In genomic region chr5:98556707-98557106, GRCh38 we compare ENCODE assay signal across 23 cellular contexts.
"Had no signal": no experiment of that assay in that cellular context is flagged by ENCODE, and none has a peak within 500 bp of the region (broad histone marks: within the 10 kb centered on the region; RNA-seq: fewer than 3 reads in every experiment).

No MANE protein-coding gene starts in this region.

- H3K36me3 Mint-ChIP-seq: activated naive CD4-positive, alpha-beta T cell treated with anti-CD3 and anti-CD28 coated beads, Interleukin-2, amount 10 ng/mL, durations not matched to agents 7 days and 5 days; activated naive CD8-positive, alpha-beta T cell treated with anti-CD3 and anti-CD28 coated beads for 36 hours had no signal

- H3K9me3 ChIP-seq: colonic mucosa had no signal

- H3K27me3 ChIP-seq: colonic mucosa had no signal

- H3K36me3 ChIP-seq: colonic mucosa had no signal

- H3K4me3 Mint-ChIP-seq: activated CD8-positive, alpha-beta T cell treated with anti-CD3 and anti-CD28 coated beads for 36 hours; activated naive CD4-positive, alpha-beta T cell treated with anti-CD3 and anti-CD28 coated beads, Interleukin-2, amount 10 ng/mL, durations not matched to agents 7 days and 5 days; activated naive CD8-positive, alpha-beta T cell treated with anti-CD3 and anti-CD28 coated beads for 36 hours; activated T-cell treated with anti-CD3 and anti-CD28 coated beads, Interleukin-2, amount 50 U/mL, for 72 hours; T-helper 1 cell treated with Interleukin-12 subunit alpha and Interleukin-12 subunit beta and Interleukin-4 antibody, amounts not matched to agents 30 μg/mL and 1 μg/mL, for 36 hours had no signal

- H3K27ac ChIP-seq: colonic mucosa had no signal

- H3K4me1 ChIP-seq: colonic mucosa had no signal

- DNase-seq: activated CD4-positive, alpha-beta T cell treated with anti-CD3 and anti-CD28 coated beads for 4 hours; activated CD8-positive, alpha-beta memory T cell treated with anti-CD3 and anti-CD28 coated beads, Interleukin-2, amount 50 U/mL, for 4 hours; activated CD8-positive, alpha-beta T cell treated with anti-CD3 and anti-CD28 coated beads for 36 hours; activated gamma-delta T cell treated with Interleukin-2 at 50 U/mL for 16 hours; activated naive CD4-positive, alpha-beta T cell treated with anti-CD3 and anti-CD28 coated beads, Interleukin-2, amount 10 ng/mL, durations not matched to agents 7 days and 5 days; activated naive CD8-positive, alpha-beta T cell treated with anti-CD3 and anti-CD28 coated beads for 36 hours; activated T-cell treated with anti-CD3 and anti-CD28 coated beads, Interleukin-2, amount 50 U/mL, for 72 hours; cerebellar nuclear complex; colonic mucosa; NCI-H1048; NCI-H146; NCI-H187 treated with DMSO at 0.1 percent for 48 hours; NCI-H2107; NCI-H2171 treated with DMSO at 0.1 percent for 48 hours; NCI-H226; NCI-H510A; NCI-H526 treated with DMSO at 0.1 percent for 48 hours; NCI-H82; OCI-M1; SHP77 treated with DMSO at 0.1 percent for 48 hours had no signal

- H3K27me3 Mint-ChIP-seq: activated CD8-positive, alpha-beta T cell treated with anti-CD3 and anti-CD28 coated beads for 36 hours; activated naive CD4-positive, alpha-beta T cell treated with anti-CD3 and anti-CD28 coated beads, Interleukin-2, amount 10 ng/mL, durations not matched to agents 7 days and 5 days; activated naive CD8-positive, alpha-beta T cell treated with anti-CD3 and anti-CD28 coated beads for 36 hours had no signal

- ATAC-seq: activated CD4-positive, CD25-positive, alpha-beta regulatory T cell treated with anti-CD3 and anti-CD28 coated beads, Interleukin-2, amount 50 U/mL, for 24 hours; activated CD8-positive, alpha-beta T cell treated with anti-CD3 and anti-CD28 coated beads for 36 hours; activated T-cell treated with anti-CD3 and anti-CD28 coated beads, Interleukin-2, amount 50 U/mL, for 72 hours had no signal

- H3K4me1 Mint-ChIP-seq: activated naive CD4-positive, alpha-beta T cell treated with anti-CD3 and anti-CD28 coated beads, Interleukin-2, amount 10 ng/mL, durations not matched to agents 7 days and 5 days; activated naive CD8-positive, alpha-beta T cell treated with anti-CD3 and anti-CD28 coated beads for 36 hours had no signal

- H3K27ac Mint-ChIP-seq: activated CD8-positive, alpha-beta T cell treated with anti-CD3 and anti-CD28 coated beads for 36 hours; activated naive CD4-positive, alpha-beta T cell treated with anti-CD3 and anti-CD28 coated beads, Interleukin-2, amount 10 ng/mL, durations not matched to agents 7 days and 5 days; activated naive CD8-positive, alpha-beta T cell treated with anti-CD3 and anti-CD28 coated beads for 36 hours; activated T-cell treated with anti-CD3 and anti-CD28 coated beads, Interleukin-2, amount 50 U/mL, for 72 hours; activated T-helper 2 cell treated with anti-CD3 and anti-CD28 coated beads, Interferon-gamma antibody, Interleukin-2, Interleukin-4, amounts not matched to agents 10 μg/mL and 5 μg/mL and 100 μg/mL, durations not matched to agents 14 hours and 24 hours and 36 hours; T-helper 1 cell treated with Interleukin-12 subunit alpha and Interleukin-12 subunit beta and Interleukin-4 antibody, amounts not matched to agents 30 μg/mL and 1 μg/mL, for 36 hours had no signal

- H3K9me3 Mint-ChIP-seq: activated naive CD4-positive, alpha-beta T cell treated with anti-CD3 and anti-CD28 coated beads, Interleukin-2, amount 10 ng/mL, durations not matched to agents 7 days and 5 days; activated naive CD8-positive, alpha-beta T cell treated with anti-CD3 and anti-CD28 coated beads for 36 hours; activated T-helper 2 cell treated with anti-CD3 and anti-CD28 coated beads, Interferon-gamma antibody, Interleukin-2, Interleukin-4, amounts not matched to agents 10 μg/mL and 5 μg/mL and 100 μg/mL, durations not matched to agents 14 hours and 24 hours and 36 hours; T-helper 1 cell treated with Interleukin-12 subunit alpha and Interleukin-12 subunit beta and Interleukin-4 antibody, amounts not matched to agents 30 μg/mL and 1 μg/mL, for 36 hours had no signal

- H3K4me3 ChIP-seq: colonic mucosa had no signal
